ENCODE assay signal across 11 cellular contexts in genomic region chr2:227188292-227188691, GRCh38. TPM values are rescaled to one million over a fixed set of nuclear protein-coding genes. Genes with fewer than 3 reads are reported as not detected.
DNase-seq lines count a peak whose midpoint lies in the region; ATAC-seq and TF ChIP-seq lines count a peak whose summit lies in the region.
"Had no signal": no experiment of that assay in that cellular context is flagged by ENCODE, and none has a peak within 500 bp of the region (broad histone marks: within the 10 kb centered on the region; RNA-seq: fewer than 3 reads in every experiment).

No MANE protein-coding gene starts in this region.

- TF ChIP-seq CTCF in GM23338 (conservative IDR thresholded peaks at IDR 0.05; ENCODE audit: low read depth in 2 of 2) (no peak), hepatocyte (IDR thresholded peaks at IDR 0.05; ENCODE audit: poor library complexity) (no peak), esophagus squamous epithelium (IDR thresholded peaks at IDR 0.05) (no peak), WERI-Rb-1 (IDR thresholded peaks at IDR 0.05; ENCODE audit: low read depth, low read length) (no peak)

- TF ChIP-seq POLR2A in esophagus squamous epithelium (IDR thresholded peaks at IDR 0.05) = no peak

- no peak overlapping the region for H3K4me3 Mint-ChIP-seq in GM23338
- H3K4me3 Mint-ChIP-seq: CD8-positive, alpha-beta memory T cell had no signal

- peak overlapping the region; percentile 61 to 89 (median 70) for H3K4me2 ChIP-seq in BLaER1 treated with 17β-estradiol and CSF1 and Interleukin-3, amounts not matched to agents 10 nM and 100 nM
- H3K4me2 ChIP-seq in GM23338 (peak overlapping the region; percentile 14; the same call in 1 of the 2 replicates), hepatocyte (no peak overlapping the region)

- no peaks in the 10 kb centered on the region; the same call in 2 of the 3 replicates for H3K36me3 Mint-ChIP-seq in GM23338 (ENCODE audit: low read depth)
- H3K36me3 Mint-ChIP-seq: CD8-positive, alpha-beta memory T cell had no signal

- no peaks in the 10 kb centered on the region for H4K20me1 ChIP-seq in BLaER1 treated with 17β-estradiol and CSF1 and Interleukin-3, amounts not matched to agents 10 nM and 100 nM
- H4K20me1 ChIP-seq in GM23338 (replicated peaks; ENCODE audit: insufficient read depth) = no peaks in the 10 kb centered on the region
- H4K20me1 ChIP-seq in hepatocyte (ENCODE audit: insufficient read depth, poor library complexity, severe bottlenecking) = no peaks in the 10 kb centered on the region

- H3K27me3 ChIP-seq in BLaER1 treated with 17β-estradiol and CSF1 and Interleukin-3, amounts not matched to agents 10 nM and 100 nM = no peaks in the 10 kb centered on the region
- no peaks in the 10 kb centered on the region for H3K27me3 ChIP-seq in GM23338 (ENCODE audit: insufficient read depth)
- H3K27me3 ChIP-seq in hepatocyte = no peaks in the 10 kb centered on the region
- no peaks in the 10 kb centered on the region for H3K27me3 ChIP-seq in esophagus squamous epithelium
- H3K27me3 ChIP-seq in WERI-Rb-1 (ENCODE audit: insufficient read depth, low read depth, severe bottlenecking) = no peaks in the 10 kb centered on the region

- H3K9me2 ChIP-seq in GM23338 (ENCODE audit: insufficient read depth) (peaks cover 22% of the 10 kb centered on the region), hepatocyte (replicated peaks; ENCODE audit: insufficient read depth) (no peaks in the 10 kb centered on the region)

- H3K4me3 ChIP-seq in BLaER1 treated with 17β-estradiol and CSF1 and Interleukin-3, amounts not matched to agents 10 nM and 100 nM = peak overlapping the region in 4 of 10 experiments; percentile 14 to 26 (median 20); a peak in 6 of 20 replicates
- H3K4me3 ChIP-seq in GM23338 = no peak overlapping the region
- H3K4me3 ChIP-seq in hepatocyte = no peak overlapping the region
- no peak overlapping the region for H3K4me3 ChIP-seq in esophagus squamous epithelium
- H3K4me3 ChIP-seq in WERI-Rb-1 (ENCODE audit: low read depth, low read length) = no peak overlapping the region

- 42% methylated on average over 6 of the region's 6 CpGs for WGBS in hepatocyte (ENCODE audit: low lambda C conversion rate, missing lambda C conversion rate)
- WGBS in esophagus squamous epithelium, 2 donors = 48 to 49% methylated on average over 6 of the region's 6 CpGs

- H3K9me3 ChIP-seq in BLaER1 treated with 17β-estradiol and CSF1 and Interleukin-3, amounts not matched to agents 10 nM and 100 nM (replicated peaks in 1 of 11) = no peaks in the 10 kb centered on the region
- H3K9me3 ChIP-seq in hepatocyte (ENCODE audit: low read depth) (no peaks in the 10 kb centered on the region), esophagus squamous epithelium (no peaks in the 10 kb centered on the region), WERI-Rb-1 (ENCODE audit: severe bottlenecking) (no peaks in the 10 kb centered on the region)

- DNase-seq in GM23338 (ENCODE audit: low spot score) (no peak), NOMO-1 (lab: John Stamatoyannopoulos, UW; ENCODE audit: unreplicated experiment in 2 of 2) (peak; percentile 24 to 75), hepatocyte (ENCODE audit: low spot score) (peak; percentile 22), esophagus squamous epithelium (lab: John Stamatoyannopoulos, UW) (no peak), ureter (ENCODE audit: low spot score) (no peak), COLO829 (ENCODE audit: low spot score) (no peak), WERI-Rb-1 (no peak)
- DNase-seq: CD8-positive, alpha-beta memory T cell; NCI-H526 had no signal

- intact Hi-C loops in esophagus squamous epithelium (cut with DNase I) = no loop called here

- ATAC-seq in GM23338 = no peak

- H3K36me3 ChIP-seq in BLaER1 treated with 17β-estradiol and CSF1 and Interleukin-3, amounts not matched to agents 10 nM and 100 nM = no peaks in the 10 kb centered on the region
- H3K36me3 ChIP-seq in GM23338 (ENCODE audit: insufficient read depth) (no peaks in the 10 kb centered on the region), hepatocyte (replicated peaks; ENCODE audit: insufficient read depth, low read depth) (no peaks in the 10 kb centered on the region), esophagus squamous epithelium (no peaks in the 10 kb centered on the region), WERI-Rb-1 (no peaks in the 10 kb centered on the region)

- H2AFZ ChIP-seq in GM23338 = no peak overlapping the region
- H2AFZ ChIP-seq in hepatocyte = no peak overlapping the region

- no peak overlapping the region for H3K27ac Mint-ChIP-seq in GM23338
- H3K27ac Mint-ChIP-seq: CD8-positive, alpha-beta memory T cell had no signal

- H3K4me1 Mint-ChIP-seq in GM23338 = peaks cover 39% of the 10 kb centered on the region
- H3K4me1 Mint-ChIP-seq: CD8-positive, alpha-beta memory T cell had no signal

- H3K79me2 ChIP-seq in GM23338 (replicated peaks; ENCODE audit: insufficient read depth) (no peaks in the 10 kb centered on the region), hepatocyte (no peaks in the 10 kb centered on the region)

- no peaks in the 10 kb centered on the region for H3F3A ChIP-seq in GM23338 (replicated peaks; ENCODE audit: low read depth)

- peak overlapping the region in 3 of 11 experiments; percentile 22 to 38 (median 25); a peak in 3 of 22 replicates for H3K9ac ChIP-seq in BLaER1 treated with 17β-estradiol and CSF1 and Interleukin-3, amounts not matched to agents 10 nM and 100 nM

- peaks cover 30 to 50% (median 40%) of the 10 kb centered on the region in 10 experiments for H3K4me1 ChIP-seq in BLaER1 treated with 17β-estradiol and CSF1 and Interleukin-3, amounts not matched to agents 10 nM and 100 nM
- H3K4me1 ChIP-seq in GM23338 (ENCODE audit: insufficient read depth) (peaks cover 23% of the 10 kb centered on the region), hepatocyte (ENCODE audit: insufficient read depth) (no peaks in the 10 kb centered on the region), esophagus squamous epithelium (no peaks in the 10 kb centered on the region)

- H3K27me3 Mint-ChIP-seq in GM23338 (ENCODE audit: insufficient read depth, low read depth, poor library complexity) = no peaks in the 10 kb centered on the region

- H3K27ac ChIP-seq in BLaER1 treated with 17β-estradiol and CSF1 and Interleukin-3, amounts not matched to agents 10 nM and 100 nM = peak overlapping the region in 10 of 11 experiments; percentile 40 to 69 (median 62); a peak in 17 of 22 replicates
- H3K27ac ChIP-seq in GM23338 (ENCODE audit: low read depth) (no peak overlapping the region), hepatocyte (no peak overlapping the region), esophagus squamous epithelium (no peak overlapping the region), WERI-Rb-1 (no peak overlapping the region)

- H3K9me3 Mint-ChIP-seq in GM23338 = no peaks in the 10 kb centered on the region; the same call in 1 of the 3 replicates

TF ChIP-seq in GM23338, 12 proteins besides CTCF, POLR2A, EP300 and RAD21:
- TF ChIP-seq ZNF114 (CRISPR knock-in tag; IDR thresholded peaks at IDR 0.05) (no peak), EZH2 (IDR thresholded peaks at IDR 0.05; ENCODE audit: low read depth, unreplicated experiment) (no peak), NANOG (IDR thresholded peaks at IDR 0.05; ENCODE audit: borderline replicate concordance) (no peak), POLR2AphosphoS5 (IDR thresholded peaks at IDR 0.05; ENCODE audit: low read depth) (no peak), ZNF331 (CRISPR knock-in tag; IDR thresholded peaks at IDR 0.05; ENCODE audit: low read depth) (no peak), CREB1 (CRISPR knock-in tag; IDR thresholded peaks at IDR 0.05; ENCODE audit: low read depth) (no peak)
- TF ChIP-seq, protein P1, sequence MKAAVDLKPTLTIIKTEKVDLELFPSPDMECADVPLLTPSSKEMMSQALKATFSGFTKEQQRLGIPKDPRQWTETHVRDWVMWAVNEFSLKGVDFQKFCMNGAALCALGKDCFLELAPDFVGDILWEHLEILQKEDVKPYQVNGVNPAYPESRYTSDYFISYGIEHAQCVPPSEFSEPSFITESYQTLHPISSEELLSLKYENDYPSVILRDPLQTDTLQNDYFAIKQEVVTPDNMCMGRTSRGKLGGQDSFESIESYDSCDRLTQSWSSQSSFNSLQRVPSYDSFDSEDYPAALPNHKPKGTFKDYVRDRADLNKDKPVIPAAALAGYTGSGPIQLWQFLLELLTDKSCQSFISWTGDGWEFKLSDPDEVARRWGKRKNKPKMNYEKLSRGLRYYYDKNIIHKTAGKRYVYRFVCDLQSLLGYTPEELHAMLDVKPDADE (IDR thresholded peaks at IDR 0.05) = no peak
TF ChIP-seq in GM23338: peak in this region for 0.

RNA-seq across cellular contexts. Expression of gene COL4A3, which starts 23.9 kb away (rescaled TPM):
- 1.2 and 3.5 TPM in 2 replicates for total RNA-seq in GM23338 (2014; rRNA removed; shearing (Covaris generic))
- polyA plus RNA-seq in GM23338 (2016; fragmentation: Nextera tagmentation; extraction: Ambion mirVana) (1.1 and 1.3 TPM in 2 replicates), hepatocyte (1.6 TPM in 1 of 2 replicates, not detected in the other)
- total RNA-seq in hepatocyte (0.50 and 0.72 TPM in 2 replicates), esophagus squamous epithelium (1 to 10 TPM in 1 of 4 donors, under 1 TPM in 3; 0.11 to 2.5 (median 0.38) TPM), ureter (23.3 TPM)
- total RNA-seq: CD8-positive, alpha-beta memory T cell; endothelial cell of umbilical vein had no signal
- polyA plus RNA-seq: CD8-positive, alpha-beta memory T cell; endothelial cell of umbilical vein had no signal

RNA-seq across cellular contexts. Expression of gene COL4A4, which starts 24.3 kb away (rescaled TPM):
- total RNA-seq in GM23338 (2014; rRNA removed; shearing (Covaris generic)) = 1.4 and 3.1 TPM in 2 replicates
- polyA plus RNA-seq in GM23338 (2016; fragmentation: Nextera tagmentation; extraction: Ambion mirVana) = 0.82 and 1.3 TPM in 2 replicates
- 1.7 and 3.0 TPM in 2 replicates for total RNA-seq in hepatocyte
- polyA plus RNA-seq in hepatocyte = 0.47 and 0.79 TPM in 2 replicates
- 1 to 10 TPM in 2 of 4 donors, under 1 TPM in 2; 0.40 to 2.3 (median 0.93) TPM for total RNA-seq in esophagus squamous epithelium
- total RNA-seq in ureter = 12.1 TPM
- total RNA-seq: CD8-positive, alpha-beta memory T cell; endothelial cell of umbilical vein had no signal
- polyA plus RNA-seq: endothelial cell of umbilical vein had no signal

Comparison
In these comparisons a context has a peak if more than half of its experiments do, and no peak if none do; other contexts are left out.
1. H3K27ac ChIP-seq: peak in BLaER1 treated with 17β-estradiol and CSF1 and Interleukin-3, amounts not matched to agents 10 nM and 100 nM (10 of 11); none in GM23338 (single experiment), hepatocyte (single experiment), esophagus squamous epithelium (0 of 4) and WERI-Rb-1 (single experiment).
2. DNase-seq: peak in NOMO-1 (2 of 2) and hepatocyte (single experiment); none in GM23338 (single experiment), esophagus squamous epithelium (single experiment), ureter (single experiment), COLO829 (single experiment) and WERI-Rb-1 (single experiment).